ENCODE assay signal across 1 cellular context in genomic region chr22:25760848-25761595, GRCh38.
TF ChIP-seq lines count a peak whose summit lies in the region.

No MANE protein-coding gene starts in this region.

TF ChIP-seq in IMR-90, 13 proteins besides CTCF, POLR2A, EP300 and RAD21 (continued from another document):
- TF ChIP-seq MAZ (IDR thresholded peaks at IDR 0.05; ENCODE audit: borderline replicate concordance, low read depth, low read length) (no peak), RCOR1 (IDR thresholded peaks at IDR 0.05; ENCODE audit: insufficient replicate concordance, low read length) (no peak), NFE2L2 (IDR thresholded peaks at IDR 0.05; ENCODE audit: low read depth, low read length) (no peak), ELK1 (IDR thresholded peaks at IDR 0.05; ENCODE audit: borderline replicate concordance, low read depth, low read length) (no peak)
